In genomic region chr6:7165002-7165735, GRCh38 we compare ENCODE assay signal across 1 cellular context.
A peak's percentile ranks its signal among the peaks of the same experiment; 100 is the strongest.
TF ChIP-seq lines count a peak whose summit lies in the region.

No MANE protein-coding gene starts in this region.

TF ChIP-seq in K562, 482 proteins besides CTCF, POLR2A, EP300 and RAD21 (continued from another document):
- TF ChIP-seq ELK3 (CRISPR knock-in tag; IDR thresholded peaks at IDR 0.05) (0 out of 2 replicates have a peak, but pooled peaks have one; percentile 74), HCFC1 (IDR thresholded peaks at IDR 0.05; ENCODE audit: low read depth, low read length) (no peak; the same call in 1 of the 2 replicates)
